8 cellular contexts compared by ENCODE assay signal in genomic region chr19:38664503-38665211, GRCh38. TPM values are rescaled to one million over a fixed set of nuclear protein-coding genes. Genes with fewer than 3 reads are reported as not detected.
DNase-seq lines count a peak whose midpoint lies in the region; ATAC-seq and TF ChIP-seq lines count a peak whose summit lies in the region.

No MANE protein-coding gene starts in this region.

- H3K36me3 Mint-ChIP-seq in activated CD4-positive, alpha-beta T cell treated with anti-CD3 and anti-CD28 coated beads, Interleukin-2, amount 10 ng/mL, durations not matched to agents 7 days and 5 days (ENCODE audit: low read depth), result peaks cover 47% of the 10 kb centered on the region

- CTCF ChIA-PET in activated CD4-positive, alpha-beta T cell treated with anti-CD3 and anti-CD28 coated beads, Interleukin-2, amount 10 ng/mL, durations not matched to agents 7 days and 5 days (lab: Charles Lee), result interaction anchor here (0.9 to 1.7 kb wide), 7 partner anchors 8 to 265 kb away, joined by 3 to 6 read pairs (median 4); no protein-coding TSS in a partner anchor

- H3K9me3 ChIP-seq in adrenal gland (replicated peaks in 1 of 3) (no peaks in the 10 kb centered on the region), right lobe of liver (no peaks in the 10 kb centered on the region), transverse colon (no peaks in the 10 kb centered on the region)

- peaks cover 93 to 100% of the 10 kb centered on the region in 2 donors for H3K4me1 ChIP-seq in adrenal gland (replicated peaks in 1 of 2)
- peaks cover 0 to 87% (median 36%) of the 10 kb centered on the region in 4 donors for H3K4me1 ChIP-seq in right lobe of liver
- peaks cover 95 to 100% (median 99%) of the 10 kb centered on the region in 4 donors for H3K4me1 ChIP-seq in transverse colon

- H3K27me3 ChIP-seq in adrenal gland (no peaks in the 10 kb centered on the region), right lobe of liver (no peaks in the 10 kb centered on the region), transverse colon (no peaks in the 10 kb centered on the region)

- 26 to 35% (median 30%) methylated on average over 6 to 7 of the region's 7 CpGs for whole genome bisulfite sequencing in adrenal gland, 4 donors
- WGBS in right lobe of liver (ENCODE audit: insufficient coverage, low coverage, low lambda C conversion rate, missing lambda C conversion rate), result 47% methylated on average over 4 of the region's 7 CpGs
- WGBS in transverse colon (ENCODE audit: low coverage in 1 of 2), 2 donors, result 44% methylated on average over 7 of the region's 7 CpGs; no CpG with 5 or more reads in 1 of the 2 donors

- H3K36me3 ChIP-seq in adrenal gland (replicated peaks in 1 of 2) (no peaks in the 10 kb centered on the region), right lobe of liver (peaks cover 0 to 4% (median 0%) of the 10 kb centered on the region in 4 donors), transverse colon (no peaks in the 10 kb centered on the region)

- ATAC-seq in right lobe of liver, result peak in 1 of 4 donors; percentile 1
- ATAC-seq in GM21723 (IDR thresholded peaks at IDR 0.05; ENCODE audit: unreplicated experiment), result no peak

- intact Hi-C loops in adrenal gland (cut with DNase I) (no loop called here), right lobe of liver (cut with DNase I) (no loop called here), transverse colon (cut with DNase I; ENCODE audit: low total_unique reads) (no loop called here)

- H3K27ac ChIP-seq in adrenal gland, result peak overlapping the region; percentile 86 to 99 (median 95)
- H3K27ac ChIP-seq in right lobe of liver, result peak overlapping the region; percentile 66 to 94 (median 76)
- H3K27ac ChIP-seq in transverse colon, result peak overlapping the region; percentile 99 to 100 (median 99)

- TF ChIP-seq CTCF in adrenal gland (IDR thresholded peaks at IDR 0.05), result no peak
- no peak for TF ChIP-seq CTCF in right lobe of liver (IDR thresholded peaks at IDR 0.05)
- TF ChIP-seq CTCF in transverse colon (IDR thresholded peaks at IDR 0.05), result no peak

- in situ Hi-C loops in transverse colon (cut with MboI; ENCODE audit: low pct_ligation_motif_present in 1 of 4, low pct_unique_long_range_greater_than_20kb in 1 of 4, low sequenced_read_pairs in 3 of 4), result no loop called here
- in situ Hi-C loops in ACHN (cut with HindIII; ENCODE audit: low pct_ligation_motif_present, low pct_unique_long_range_greater_than_20kb, low sequenced_read_pairs), result no loop called here

- peak overlapping the region; percentile 72 for H3K27ac Mint-ChIP-seq in activated CD4-positive, alpha-beta T cell treated with anti-CD3 and anti-CD28 coated beads, Interleukin-2, amount 10 ng/mL, durations not matched to agents 7 days and 5 days

- POLR2A ChIA-PET in activated CD4-positive, alpha-beta T cell treated with anti-CD3 and anti-CD28 coated beads, Interleukin-2, amount 10 ng/mL, durations not matched to agents 7 days and 5 days (lab: Charles Lee), result no interaction called here

- no peak for DNase-seq in activated CD4-positive, alpha-beta T cell treated with anti-CD3 and anti-CD28 coated beads, Interleukin-2, amount 10 ng/mL, durations not matched to agents 7 days and 5 days
- no peak for DNase-seq in activated CD4-positive, alpha-beta T cell treated with anti-CD3 and anti-CD28 coated beads for 48 hours
- DNase-seq in adrenal gland (no peak), right lobe of liver (no peak), transverse colon (no peak), ACHN (no peak), activated gamma-delta T cell (lab: John Stamatoyannopoulos, UW) (no peak)

- H3K4me3 ChIP-seq in adrenal gland, result peak overlapping the region in 1 of 4 donors; percentile 2
- no peak overlapping the region for H3K4me3 ChIP-seq in right lobe of liver
- no peak overlapping the region for H3K4me3 ChIP-seq in transverse colon

- no peak overlapping the region for H3K4me3 Mint-ChIP-seq in activated CD4-positive, alpha-beta T cell treated with anti-CD3 and anti-CD28 coated beads, Interleukin-2, amount 10 ng/mL, durations not matched to agents 7 days and 5 days

- no peaks in the 10 kb centered on the region for H3K9me3 Mint-ChIP-seq in activated CD4-positive, alpha-beta T cell treated with anti-CD3 and anti-CD28 coated beads, Interleukin-2, amount 10 ng/mL, durations not matched to agents 7 days and 5 days

- no peaks in the 10 kb centered on the region for H3K27me3 Mint-ChIP-seq in activated CD4-positive, alpha-beta T cell treated with anti-CD3 and anti-CD28 coated beads, Interleukin-2, amount 10 ng/mL, durations not matched to agents 7 days and 5 days

- TF ChIP-seq POLR2A in adrenal gland (IDR thresholded peaks at IDR 0.05) (no peak), right lobe of liver (IDR thresholded peaks at IDR 0.05) (no peak), transverse colon (IDR thresholded peaks at IDR 0.05) (no peak)

- H3K4me1 Mint-ChIP-seq in activated CD4-positive, alpha-beta T cell treated with anti-CD3 and anti-CD28 coated beads, Interleukin-2, amount 10 ng/mL, durations not matched to agents 7 days and 5 days, result peaks cover 82% of the 10 kb centered on the region

- TF ChIP-seq EP300 in transverse colon (IDR thresholded peaks at IDR 0.05; ENCODE audit: low read depth), result no peak

RNA-seq across cellular contexts. Expression of gene ACTN4, which starts 17.2 kb away (rescaled TPM):
- total RNA-seq in activated CD4-positive, alpha-beta T cell treated with anti-CD3 and anti-CD28 coated beads, Interleukin-2, amount 10 ng/mL, durations not matched to agents 7 days and 5 days, result 100 to 1,000 TPM; 337 to 354 TPM
- total RNA-seq in adrenal gland (100 to 1,000 TPM; 430 to 773 (median 575) TPM), right lobe of liver (100 to 1,000 TPM; 142 to 306 (median 201) TPM), transverse colon (1,000 to 10,000 TPM in 1 of 4 donors, 100 to 1,000 TPM in 3; 458 to 1,080 (median 723) TPM)
- polyA plus RNA-seq in adrenal gland, result 100 to 1,000 TPM; 148 to 586 (median 554) TPM

RNA-seq across cellular contexts. Expression of gene EIF3K, which starts 45.7 kb away (rescaled TPM):
- total RNA-seq in activated CD4-positive, alpha-beta T cell treated with anti-CD3 and anti-CD28 coated beads, Interleukin-2, amount 10 ng/mL, durations not matched to agents 7 days and 5 days, result 100 to 1,000 TPM; 309 to 318 TPM
- 100 to 1,000 TPM; 196 to 537 (median 316) TPM for total RNA-seq in adrenal gland
- 100 to 1,000 TPM; 177 to 292 (median 216) TPM for polyA plus RNA-seq in adrenal gland
- total RNA-seq in right lobe of liver, result 100 to 1,000 TPM in 4 of 6 experiments, 10 to 100 TPM in 2; 86.3 to 305 (median 116) TPM
- 100 to 1,000 TPM; 267 to 660 (median 460) TPM for total RNA-seq in transverse colon

RNA-seq across cellular contexts. Expression of gene MAP4K1, which starts 46.9 kb away (rescaled TPM):
- total RNA-seq in activated CD4-positive, alpha-beta T cell treated with anti-CD3 and anti-CD28 coated beads, Interleukin-2, amount 10 ng/mL, durations not matched to agents 7 days and 5 days, result 100 to 1,000 TPM; 282 to 313 TPM
- total RNA-seq in adrenal gland (1 to 10 TPM; 1.4 to 7.9 (median 4.1) TPM), right lobe of liver (1 to 10 TPM in 5 of 6 experiments, under 1 TPM in 1; 0.93 to 3.1 (median 2.0) TPM), transverse colon (10 to 100 TPM in 2 of 4 donors, 1 to 10 TPM in 1, not detected in 1; 4.0 to 49.0 (median 11.1) TPM)
- polyA plus RNA-seq in adrenal gland, result 10 to 100 TPM in 1 of 3 donors, 1 to 10 TPM in 2; 1.2 to 12.5 (median 6.8) TPM

Comparison
In these comparisons a context has a peak if more than half of its experiments do, and no peak if none do; other contexts are left out.
1. RNA of gene MAP4K1, which starts 46.9 kb away (total RNA-seq): 282 to 313 TPM in activated CD4-positive, alpha-beta T cell treated with anti-CD3 and anti-CD28 coated beads, Interleukin-2, amount 10 ng/mL, durations not matched to agents 7 days and 5 days; 4.0 to 49.0 TPM in transverse colon, 1.4 to 7.9 TPM in adrenal gland and 0.93 to 3.1 TPM in right lobe of liver; every median in the first group is over 4 times any median in the second.
2. Peak in every context shown above with its lines, with median percentiles within 50 percentile points of each other: H3K27ac ChIP-seq.